8 cellular contexts compared by ENCODE assay signal in the genomic region with DNA sequence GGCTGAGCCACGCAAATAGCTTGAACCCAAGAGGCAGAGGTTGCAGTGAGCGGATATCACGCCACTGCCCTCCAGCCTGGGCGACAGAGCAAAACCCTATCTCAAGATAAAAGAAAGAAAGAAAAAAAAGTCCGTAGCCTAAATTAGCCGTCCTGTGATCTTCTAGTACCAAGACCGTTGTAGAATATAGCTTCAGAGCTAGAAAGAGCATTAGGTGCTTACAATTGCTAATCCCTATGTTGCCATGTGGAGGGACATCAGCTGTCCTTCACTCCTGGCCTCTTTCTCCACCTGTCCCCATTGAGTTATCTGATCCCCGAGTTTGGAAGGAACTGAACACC. TPM values are rescaled to one million over a fixed set of nuclear protein-coding genes. Genes with fewer than 3 reads are reported as not detected.
DNase-seq lines count a peak whose midpoint lies in the region; ATAC-seq and TF ChIP-seq lines count a peak whose summit lies in the region.

No MANE protein-coding gene starts in this region.

- H3K4me1 Mint-ChIP-seq in CD8-positive, alpha-beta memory T cell, result peaks cover 20 to 28% (median 22%) of the 10 kb centered on the region in 3 donors
- peaks cover 6 to 17% (median 11%) of the 10 kb centered on the region in 3 donors for H3K4me1 Mint-ChIP-seq in IgD-negative memory B cell
- peaks cover 39% of the 10 kb centered on the region for H3K4me1 Mint-ChIP-seq in activated CD8-positive, alpha-beta T cell treated with anti-CD3 and anti-CD28 coated beads, Interleukin-2, amount 10 ng/mL, durations not matched to agents 7 days and 5 days (ENCODE audit: low read depth)
- peaks cover 2 to 26% (median 10%) of the 10 kb centered on the region in 4 donors for H3K4me1 Mint-ChIP-seq in naive thymus-derived CD8-positive, alpha-beta T cell

- intact Hi-C loops in uterus (cut with DNase I; ENCODE audit: low total_unique reads), result no loop called here

- CTCF ChIA-PET in CD8-positive, alpha-beta memory T cell (lab: Charles Lee), result interaction anchor here (1.0 to 1.7 kb wide), 6 partner anchors 9 to 376 kb away, joined by 3 to 5 read pairs (median 4); a partner anchor contains a TSS
- CTCF ChIA-PET in activated CD8-positive, alpha-beta T cell treated with anti-CD3 and anti-CD28 coated beads, Interleukin-2, amount 10 ng/mL, durations not matched to agents 7 days and 5 days (lab: Charles Lee), result interaction anchor here (1.1 to 2.5 kb wide), 7 partner anchors 14 to 956 kb away, joined by 3 to 7 read pairs (median 4); a partner anchor contains a TSS

- peaks cover 5% of the 10 kb centered on the region for H3K4me1 ChIP-seq in CD8-positive, alpha-beta memory T cell (ENCODE audit: insufficient read depth, low read length)
- no peaks in the 10 kb centered on the region for H3K4me1 ChIP-seq in uterus

- TF ChIP-seq CTCF in uterus (IDR thresholded peaks at IDR 0.05), result no peak

- no peak for ATAC-seq in activated CD8-positive, alpha-beta T cell treated with anti-CD3 and anti-CD28 coated beads, Interleukin-2, amount 10 ng/mL, durations not matched to agents 7 days and 5 days
- no peak for ATAC-seq in naive thymus-derived CD8-positive, alpha-beta T cell

- H3K36me3 ChIP-seq in CD8-positive, alpha-beta memory T cell (ENCODE audit: insufficient read depth, low read length), result no peaks in the 10 kb centered on the region
- H3K36me3 ChIP-seq in uterus, result no peaks in the 10 kb centered on the region

- no peaks in the 10 kb centered on the region for H3K9me3 ChIP-seq in CD8-positive, alpha-beta memory T cell (ENCODE audit: low read length)
- H3K9me3 ChIP-seq in uterus, result no peaks in the 10 kb centered on the region

- TF ChIP-seq POLR2A in uterus (IDR thresholded peaks at IDR 0.05), result no peak

- no peak for DNase-seq in CD8-positive, alpha-beta memory T cell
- no peak for DNase-seq in activated CD8-positive, alpha-beta T cell treated with anti-CD3 and anti-CD28 coated beads, Interleukin-2, amount 10 ng/mL, durations not matched to agents 7 days and 5 days
- DNase-seq in naive thymus-derived CD8-positive, alpha-beta T cell, result no peak
- no peak for DNase-seq in NCI-H146 (lab: John Stamatoyannopoulos, UW)
- no peak for DNase-seq in uterus
- DNase-seq in ACHN, result no peak
- no peak for DNase-seq in germinal center (ENCODE audit: low spot score)

- H3K4me3 Mint-ChIP-seq in CD8-positive, alpha-beta memory T cell, result peak overlapping the region; percentile 79 to 91 (median 88)
- H3K4me3 Mint-ChIP-seq in IgD-negative memory B cell, result peak overlapping the region; percentile 88 to 94 (median 91)
- peak overlapping the region; percentile 87 for H3K4me3 Mint-ChIP-seq in activated CD8-positive, alpha-beta T cell treated with anti-CD3 and anti-CD28 coated beads, Interleukin-2, amount 10 ng/mL, durations not matched to agents 7 days and 5 days
- peak overlapping the region in 9 of 10 donors; percentile 78 to 95 (median 87) for H3K4me3 Mint-ChIP-seq in naive thymus-derived CD8-positive, alpha-beta T cell

- H3K36me3 Mint-ChIP-seq in CD8-positive, alpha-beta memory T cell, result peaks cover 0 to 6% (median 0%) of the 10 kb centered on the region in 3 donors
- H3K36me3 Mint-ChIP-seq in IgD-negative memory B cell, result no peaks in the 10 kb centered on the region
- H3K36me3 Mint-ChIP-seq in activated CD8-positive, alpha-beta T cell treated with anti-CD3 and anti-CD28 coated beads, Interleukin-2, amount 10 ng/mL, durations not matched to agents 7 days and 5 days (ENCODE audit: low read depth), result peaks cover 39% of the 10 kb centered on the region
- H3K36me3 Mint-ChIP-seq in naive thymus-derived CD8-positive, alpha-beta T cell, result peaks cover 0 to 3% (median 0%) of the 10 kb centered on the region in 3 donors

- POLR2A ChIA-PET in CD8-positive, alpha-beta memory T cell (lab: Charles Lee), result interaction anchor here (1.4 kb wide), 1 partner anchor 41 kb away, joined by 3 read pairs; no protein-coding TSS in a partner anchor
- POLR2A ChIA-PET in activated CD8-positive, alpha-beta T cell treated with anti-CD3 and anti-CD28 coated beads, Interleukin-2, amount 10 ng/mL, durations not matched to agents 7 days and 5 days (lab: Charles Lee), result interaction anchor here (1.1 to 2.0 kb wide), 3 partner anchors 10 to 44 kb away, joined by 5 to 11 read pairs (median 8); no protein-coding TSS in a partner anchor
- POLR2A ChIA-PET in naive thymus-derived CD8-positive, alpha-beta T cell (lab: Charles Lee), result interaction anchor here (1.4 kb wide), 1 partner anchor 15 kb away, joined by 3 read pairs; no protein-coding TSS in a partner anchor

- no peaks in the 10 kb centered on the region for H3K27me3 Mint-ChIP-seq in CD8-positive, alpha-beta memory T cell
- H3K27me3 Mint-ChIP-seq in IgD-negative memory B cell, result no peaks in the 10 kb centered on the region
- H3K27me3 Mint-ChIP-seq in activated CD8-positive, alpha-beta T cell treated with anti-CD3 and anti-CD28 coated beads, Interleukin-2, amount 10 ng/mL, durations not matched to agents 7 days and 5 days (ENCODE audit: low read depth), result no peaks in the 10 kb centered on the region
- H3K27me3 Mint-ChIP-seq in naive thymus-derived CD8-positive, alpha-beta T cell, result no peaks in the 10 kb centered on the region

- in situ Hi-C loops in ACHN (cut with HindIII; ENCODE audit: low pct_ligation_motif_present, low pct_unique_long_range_greater_than_20kb, low sequenced_read_pairs), result no loop called here

- no peaks in the 10 kb centered on the region for H3K9me3 Mint-ChIP-seq in CD8-positive, alpha-beta memory T cell
- H3K9me3 Mint-ChIP-seq in IgD-negative memory B cell, result peaks cover 0 to 1% (median 0%) of the 10 kb centered on the region in 3 donors
- no peaks in the 10 kb centered on the region for H3K9me3 Mint-ChIP-seq in activated CD8-positive, alpha-beta T cell treated with anti-CD3 and anti-CD28 coated beads, Interleukin-2, amount 10 ng/mL, durations not matched to agents 7 days and 5 days (ENCODE audit: insufficient read depth)
- peaks cover 0 to 2% (median 0%) of the 10 kb centered on the region in 9 donors for H3K9me3 Mint-ChIP-seq in naive thymus-derived CD8-positive, alpha-beta T cell

- peak overlapping the region in 4 of 8 donors; percentile 4 to 52 (median 32) for H3K27ac Mint-ChIP-seq in CD8-positive, alpha-beta memory T cell
- peak overlapping the region in 1 of 3 donors; percentile 54 for H3K27ac Mint-ChIP-seq in IgD-negative memory B cell
- peak overlapping the region; percentile 87 for H3K27ac Mint-ChIP-seq in activated CD8-positive, alpha-beta T cell treated with anti-CD3 and anti-CD28 coated beads, Interleukin-2, amount 10 ng/mL, durations not matched to agents 7 days and 5 days
- H3K27ac Mint-ChIP-seq in naive thymus-derived CD8-positive, alpha-beta T cell, result peak overlapping the region in 2 of 10 donors; percentile 21 to 54

- no peaks in the 10 kb centered on the region for H3K27me3 ChIP-seq in CD8-positive, alpha-beta memory T cell (ENCODE audit: insufficient read depth, low read length, poor library complexity, severe bottlenecking)
- H3K27me3 ChIP-seq in uterus, result no peaks in the 10 kb centered on the region

- no peak overlapping the region for H3K4me3 ChIP-seq in CD8-positive, alpha-beta memory T cell (ENCODE audit: low read length)
- H3K4me3 ChIP-seq in uterus, result no peak overlapping the region

- H3K27ac ChIP-seq in CD8-positive, alpha-beta memory T cell (ENCODE audit: low read depth, low read length), result no peak overlapping the region
- H3K27ac ChIP-seq in uterus, result no peak overlapping the region

RNA-seq across cellular contexts. Expression of a gene that starts 1.2 kb away (rescaled TPM):
- 10 to 100 TPM; 33.8 to 46.8 TPM for total RNA-seq in CD8-positive, alpha-beta memory T cell
- 6.7 TPM for polyA plus RNA-seq in CD8-positive, alpha-beta memory T cell
- polyA plus RNA-seq in IgD-negative memory B cell, result not detected
- total RNA-seq in activated CD8-positive, alpha-beta T cell treated with anti-CD3 and anti-CD28 coated beads, Interleukin-2, amount 10 ng/mL, durations not matched to agents 7 days and 5 days, result 100 to 1,000 TPM; 116 to 123 TPM
- total RNA-seq in naive thymus-derived CD8-positive, alpha-beta T cell, result 1 to 10 TPM; 1.1 to 3.2 TPM
- 1 to 10 TPM; 1.9 to 2.7 (median 2.2) TPM for polyA plus RNA-seq in naive thymus-derived CD8-positive, alpha-beta T cell
- total RNA-seq in uterus, result 10 to 100 TPM in 1 of 4 donors, 1 to 10 TPM in 2, not detected in 1; 1.3 to 24.3 (median 4.4) TPM

RNA-seq across cellular contexts. Expression of a gene that starts 43.2 kb away (rescaled TPM):
- 100 to 1,000 TPM in 1 of 2 experiments, 10 to 100 TPM in 1; 87.1 to 104 TPM for total RNA-seq in CD8-positive, alpha-beta memory T cell
- 84.9 TPM for polyA plus RNA-seq in CD8-positive, alpha-beta memory T cell
- 68.5 TPM for polyA plus RNA-seq in IgD-negative memory B cell
- total RNA-seq in activated CD8-positive, alpha-beta T cell treated with anti-CD3 and anti-CD28 coated beads, Interleukin-2, amount 10 ng/mL, durations not matched to agents 7 days and 5 days, result 10 to 100 TPM; 60.5 to 65.1 TPM
- total RNA-seq in naive thymus-derived CD8-positive, alpha-beta T cell, result 10 to 100 TPM; 50.4 to 51.1 TPM
- polyA plus RNA-seq in naive thymus-derived CD8-positive, alpha-beta T cell, result 10 to 100 TPM; 79.3 to 97.7 (median 87.3) TPM
- 100 to 1,000 TPM in 3 of 4 donors, 10 to 100 TPM in 1; 18.7 to 177 (median 142) TPM for total RNA-seq in uterus
